ENCODE assay signal across 14 cellular contexts in genomic region chr2:10597956-10598355, GRCh38.
A peak's percentile ranks its signal among the peaks of the same experiment; 100 is the strongest.
DNase-seq lines count a peak whose midpoint lies in the region; ATAC-seq, FAIRE-seq and TF ChIP-seq lines count a peak whose summit lies in the region.
"Had no signal": no experiment of that assay in that cellular context is flagged by ENCODE, and none has a peak within 500 bp of the region (broad histone marks: within the 10 kb centered on the region; RNA-seq: fewer than 3 reads in every experiment).

No MANE protein-coding gene starts in this region.

- BruUV-seq in PC-3 (replicated peaks; lab: Mats Ljungman, UMichigan): no TSS peak
- no TSS peak for BruUV-seq in HepG2 (replicated peaks; lab: Mats Ljungman, UMichigan)

- CTCF ChIA-PET in PC-3 (lab: Charles Lee) (interaction anchor here (0.6 kb wide), 1 partner anchor 453 kb away, joined by 5 read pairs; no protein-coding TSS in a partner anchor), HepG2 (lab: Yijun Ruan, JAX; ENCODE audit: low intra/inter-chr PET ratio, low total read pairs) (no interaction called here)

- ATAC-seq in PC-3 (peak; percentile 90), HepG2 (no peak), GM21737 (IDR thresholded peaks at IDR 0.05; ENCODE audit: unreplicated experiment) (no peak), HG02970 (IDR thresholded peaks at IDR 0.05; ENCODE audit: low FRiP score, unreplicated experiment) (no peak)

- no peaks in the 10 kb centered on the region for H3K9me2 ChIP-seq in PC-3 (replicated peaks; ENCODE audit: low read length)

- H2AFZ ChIP-seq in PC-3 (ENCODE audit: low read length) (no peak overlapping the region), HepG2 (ENCODE audit: low read length) (no peak overlapping the region)

- TF ChIP-seq POLR2A in HepG2 (IDR thresholded peaks at IDR 0.05; ENCODE audit: insufficient read depth in 1 of 2, low read depth in 2 of 2, low read length in 2 of 2): no peak

- H3K4me3 ChIP-seq in PC-3 (ENCODE audit: low read length): peak overlapping the region; percentile 52
- no peak overlapping the region for H3K4me3 ChIP-seq in HepG2 (replicated peaks in 1 of 3; ENCODE audit: insufficient read depth in 1 of 3, low read depth in 2 of 3, low read length in 3 of 3)
- H3K4me3 ChIP-seq: BLaER1 treated with 17β-estradiol and CSF1 and Interleukin-3, amounts not matched to agents 10 nM and 100 nM had no signal

- H3K27ac ChIP-seq in C4-2B (peak overlapping the region; percentile 70; the same call in 1 of the 2 replicates), PC-3 (ENCODE audit: low read length) (peak overlapping the region; percentile 90), HepG2 (ENCODE audit: extremely low read length, insufficient read depth, low read length) (no peak overlapping the region)
- H3K27ac ChIP-seq: BLaER1 treated with 17β-estradiol and CSF1 and Interleukin-3, amounts not matched to agents 10 nM and 100 nM had no signal

- H3K9me3 ChIP-seq in PC-3 (ENCODE audit: low read length) (no peaks in the 10 kb centered on the region), HepG2 (ENCODE audit: low read length) (no peaks in the 10 kb centered on the region)

- H3K36me3 ChIP-seq in PC-3 (ENCODE audit: low read depth, low read length) (peaks cover 31% of the 10 kb centered on the region), HepG2 (replicated peaks in 1 of 2; ENCODE audit: control insufficient read depth in 1 of 2, insufficient read depth in 2 of 2, low read length in 2 of 2) (peaks cover 24 to 72% of the 10 kb centered on the region in 2 experiments)

- no peak for TF ChIP-seq RAD21 in HepG2 (CRISPR knock-in tag; IDR thresholded peaks at IDR 0.05)

- WGBS in HepG2 (ENCODE audit: low lambda C conversion rate): 95% methylated on average over 14 of the region's 14 CpGs

- H3K4me1 ChIP-seq in PC-3 (ENCODE audit: insufficient read depth, low read length) (peaks cover 38% of the 10 kb centered on the region), HepG2 (ENCODE audit: insufficient read depth, low read length) (no peaks in the 10 kb centered on the region)
- H3K4me1 ChIP-seq: BLaER1 treated with 17β-estradiol and CSF1 and Interleukin-3, amounts not matched to agents 10 nM and 100 nM had no signal

- peak overlapping the region; percentile 71 for H3K4me2 ChIP-seq in PC-3 (ENCODE audit: low read length)
- no peak overlapping the region for H3K4me2 ChIP-seq in HepG2 (ENCODE audit: low read depth, low read length)
- H3K4me2 ChIP-seq: BLaER1 treated with 17β-estradiol and CSF1 and Interleukin-3, amounts not matched to agents 10 nM and 100 nM had no signal

- in situ Hi-C loops in HepG2 (cut with HindIII; ENCODE audit: extremely low pct_ligation_motif_present, low pct_unique_long_range_greater_than_20kb): no loop called here

- peaks cover 14% of the 10 kb centered on the region for H3F3A ChIP-seq in PC-3 (ENCODE audit: low read length, unreplicated experiment)

- peak; percentile 8 for FAIRE-seq in HepG2 (lab: Jason Lieb, UNC)
- FAIRE-seq: RCC 7860 had no signal

- DNase-seq in PC-3 (peak; percentile 94), dermis blood vessel endothelial cell (peak; percentile 62), HepG2 (ENCODE audit: low spot score) (no peak), NCI-H2171 treated with DMSO at 0.1 percent for 48 hours (lab: John Stamatoyannopoulos, UW) (no peak), HPDE6-E6E7 (ENCODE audit: extremely low spot score) (no peak)
- DNase-seq: H9, NCI-H1105 treated with DMSO at 0.1 percent for 48 hours, NCI-H187 treated with DMSO at 0.1 percent for 48 hours, SHP77 treated with DMSO at 0.1 percent for 48 hours had no signal

- TF ChIP-seq CTCF in C4-2B (conservative IDR thresholded peaks at IDR 0.05) (no peak), PC-3 (conservative IDR thresholded peaks at IDR 0.05; ENCODE audit: low read depth, low read length) (no peak), HepG2 (CRISPR knock-in tag; IDR thresholded peaks at IDR 0.05) (no peak)

- no peak for TF ChIP-seq EP300 in HepG2 (IDR thresholded peaks at IDR 0.05; ENCODE audit: low read depth in 2 of 2, low read length in 2 of 2)
- no peak for TF ChIP-seq EP300 in HepG2 (CRISPR knock-in tag; IDR thresholded peaks at IDR 0.05; ENCODE audit: borderline replicate concordance)

- intact Hi-C loops in PC-3 (cut with micrococcal nuclease) (loop anchor here (2.0 to 5.0 kb wide), 3 partner anchors 13 to 151 kb away; partner anchors contain the start of gene ODC1), HepG2 (cut with micrococcal nuclease; ENCODE audit: unreplicated experiment) (no loop called here)

- H3K27me3 ChIP-seq in PC-3 (ENCODE audit: low read length): no peaks in the 10 kb centered on the region
- no peaks in the 10 kb centered on the region for H3K27me3 ChIP-seq in HepG2 (ENCODE audit: control insufficient read depth in 1 of 2, insufficient read depth in 2 of 2, low read length in 2 of 2)
- H3K27me3 ChIP-seq: BLaER1 treated with 17β-estradiol and CSF1 and Interleukin-3, amounts not matched to agents 10 nM and 100 nM had no signal

- no peaks in the 10 kb centered on the region for H4K20me1 ChIP-seq in PC-3 (ENCODE audit: low read length)
- H4K20me1 ChIP-seq in HepG2 (ENCODE audit: insufficient read depth, low read length): no peaks in the 10 kb centered on the region; the same call in none of the 2 replicates

- H3K79me2 ChIP-seq in PC-3 (ENCODE audit: low read length) (peaks cover 12% of the 10 kb centered on the region; the same call in 1 of the 2 replicates), HepG2 (ENCODE audit: insufficient read depth, low read length) (no peaks in the 10 kb centered on the region)

- POLR2A ChIA-PET in PC-3 (lab: Charles Lee; ENCODE audit: unreplicated experiment) (interaction anchor here (0.7 kb wide), 3 partner anchors 83 to 150 kb away, joined by 3 to 9 read pairs (median 5); partner anchors contain the start of gene ODC1), HepG2 (lab: Yijun Ruan, JAX) (no interaction called here)

- H3K9ac ChIP-seq in PC-3 (ENCODE audit: low read length) (peak overlapping the region; percentile 67), HepG2 (ENCODE audit: insufficient read depth, low read depth, low read length) (no peak overlapping the region)
- H3K9ac ChIP-seq: BLaER1 treated with 17β-estradiol and CSF1 and Interleukin-3, amounts not matched to agents 10 nM and 100 nM had no signal

TF ChIP-seq in HepG2, 621 proteins besides CTCF, POLR2A, EP300 and RAD21 (continues in another document):
- no peak for TF ChIP-seq ATF6 (CRISPR knock-in tag; conservative IDR thresholded peaks at IDR 0.05)
- no peak for TF ChIP-seq ZKSCAN8 (CRISPR knock-in tag; IDR thresholded peaks at IDR 0.05; ENCODE audit: borderline replicate concordance)
- no peak for TF ChIP-seq ZNF75D (CRISPR knock-in tag; IDR thresholded peaks at IDR 0.05; ENCODE audit: borderline replicate concordance)
- TF ChIP-seq NFE2L2 (IDR thresholded peaks at IDR 0.05; ENCODE audit: low read length): no peak
- TF ChIP-seq RARA (CRISPR knock-in tag; IDR thresholded peaks at IDR 0.05): no peak
- no peak for TF ChIP-seq ZSCAN25 (CRISPR knock-in tag; IDR thresholded peaks at IDR 0.05)
- TF ChIP-seq FOXK1 (CRISPR knock-in tag; IDR thresholded peaks at IDR 0.05; ENCODE audit: borderline replicate concordance, low read depth): no peak
- TF ChIP-seq ZNF12 (CRISPR knock-in tag; IDR thresholded peaks at IDR 0.05): no peak
- no peak for TF ChIP-seq ZNF775 (CRISPR knock-in tag; IDR thresholded peaks at IDR 0.05; ENCODE audit: borderline replicate concordance)
- no peak for TF ChIP-seq HMGXB3 (CRISPR knock-in tag; IDR thresholded peaks at IDR 0.05; ENCODE audit: borderline replicate concordance)
- TF ChIP-seq PRMT3 (CRISPR knock-in tag; IDR thresholded peaks at IDR 0.05; ENCODE audit: borderline replicate concordance, low read depth): no peak
- TF ChIP-seq BCL6 (CRISPR knock-in tag; IDR thresholded peaks at IDR 0.05): no peak

Comparison
In these comparisons a context has a peak if more than half of its experiments do, and no peak if none do; other contexts are left out.
1. DNase-seq: peak in PC-3 (single experiment) and dermis blood vessel endothelial cell (single experiment); none in HepG2 (single experiment), NCI-H2171 treated with DMSO at 0.1 percent for 48 hours (single experiment) and HPDE6-E6E7 (single experiment).